Comparison of ENCODE assay signal across 23 cellular contexts in the genomic region with DNA sequence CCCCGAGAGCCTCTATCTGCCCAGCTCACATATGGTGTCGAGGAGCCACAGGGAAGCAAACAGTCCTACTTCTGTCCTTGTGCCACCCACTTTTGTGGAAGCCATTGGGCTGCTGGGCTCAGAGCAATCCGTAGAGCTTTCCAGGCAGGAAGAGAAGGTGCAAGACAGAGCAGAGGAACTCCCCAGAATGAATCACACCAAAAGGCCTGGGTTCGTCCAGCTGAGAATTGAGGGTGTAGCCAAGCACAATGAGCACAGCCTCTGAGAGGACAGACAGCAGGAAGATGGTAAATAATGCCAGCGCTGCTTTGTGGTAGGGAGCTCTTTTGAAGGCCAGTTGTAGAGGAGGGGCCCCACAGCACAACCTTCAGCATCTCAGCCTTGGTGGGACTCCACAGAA.
"Had no signal": no experiment of that assay in that cellular context is flagged by ENCODE, and none has a peak within 500 bp of the region (broad histone marks: within the 10 kb centered on the region; RNA-seq: fewer than 3 reads in every experiment).

No MANE protein-coding gene starts in this region.

- ATAC-seq: left colon; left ventricle myocardium superior; naive thymus-derived CD4-positive, alpha-beta T cell; sciatic nerve; stimulated activated naive B cell treated with anti-CD40 and anti-IgM and Interleukin-4, amounts not matched to agents 10 μg/mL and 1 μg/mL and 100 μg/mL, for 72 hours; stimulated activated naive CD8-positive, alpha-beta T cell treated with anti-CD3 and anti-CD28 coated beads, Interleukin-15, amount 100 ng/mL, for 72 hours; upper lobe of right lung had no signal

- H3K27ac ChIP-seq: epithelial cell of prostate, spleen, testis, tibial nerve, upper lobe of right lung, vagina had no signal

- H3K4me3 ChIP-seq: esophagus squamous epithelium, lung, spleen, testis, tibial nerve, upper lobe of right lung, vagina had no signal

- H3K4me1 Mint-ChIP-seq: naive thymus-derived CD4-positive, alpha-beta T cell; stimulated activated naive B cell treated with anti-CD40 and anti-IgM and Interleukin-4, amounts not matched to agents 10 μg/mL and 1 μg/mL and 100 μg/mL, for 72 hours; stimulated activated naive CD8-positive, alpha-beta T cell treated with anti-CD3 and anti-CD28 coated beads, Interleukin-15, amount 100 ng/mL, for 72 hours had no signal

- H3K27me3 ChIP-seq: testis, vagina had no signal

- H3K4me1 ChIP-seq: spleen, testis, tibial nerve, upper lobe of right lung, vagina had no signal

- H3K27ac Mint-ChIP-seq: naive thymus-derived CD4-positive, alpha-beta T cell; nephron progenitor cell; stimulated activated naive B cell treated with anti-CD40 and anti-IgM and Interleukin-4, amounts not matched to agents 10 μg/mL and 1 μg/mL and 100 μg/mL, for 72 hours; stimulated activated naive CD8-positive, alpha-beta T cell treated with anti-CD3 and anti-CD28 coated beads, Interleukin-15, amount 100 ng/mL, for 72 hours had no signal

- DNase-seq: effector memory CD4-positive, alpha-beta T cell; esophagus squamous epithelium; foreskin fibroblast; left colon; left ventricle myocardium superior; mesendoderm; naive thymus-derived CD4-positive, alpha-beta T cell; nephron progenitor cell; posterior cingulate gyrus; spleen; stimulated activated CD4-positive, alpha-beta T cell treated with anti-CD3 and anti-CD28 coated beads, Interleukin-15, amount 100 ng/mL, for 24 hours; stimulated activated CD4-positive, alpha-beta T cell treated with anti-CD3 and anti-CD28 coated beads, Interleukin-1b, Interleukin-23, amount 100 ng/mL, for 48 hours; stimulated activated CD4-positive, alpha-beta T cell treated with anti-CD3 and anti-CD28 coated beads, Interleukin-4, amount 100 ng/mL, for 4 hours; stimulated activated naive B cell treated with anti-CD40 and anti-IgM and Interleukin-4, amounts not matched to agents 10 μg/mL and 1 μg/mL and 100 μg/mL, for 72 hours; stimulated activated naive CD8-positive, alpha-beta T cell treated with anti-CD3 and anti-CD28 coated beads, Interleukin-15, amount 100 ng/mL, for 72 hours; testis; upper lobe of right lung had no signal

- H3K4me3 Mint-ChIP-seq: naive thymus-derived CD4-positive, alpha-beta T cell; nephron progenitor cell; stimulated activated naive B cell treated with anti-CD40 and anti-IgM and Interleukin-4, amounts not matched to agents 10 μg/mL and 1 μg/mL and 100 μg/mL, for 72 hours; stimulated activated naive CD8-positive, alpha-beta T cell treated with anti-CD3 and anti-CD28 coated beads, Interleukin-15, amount 100 ng/mL, for 72 hours had no signal

- H3K36me3 Mint-ChIP-seq: naive thymus-derived CD4-positive, alpha-beta T cell; stimulated activated naive B cell treated with anti-CD40 and anti-IgM and Interleukin-4, amounts not matched to agents 10 μg/mL and 1 μg/mL and 100 μg/mL, for 72 hours had no signal

- H3K9me3 Mint-ChIP-seq: naive thymus-derived CD4-positive, alpha-beta T cell; nephron progenitor cell; stimulated activated naive B cell treated with anti-CD40 and anti-IgM and Interleukin-4, amounts not matched to agents 10 μg/mL and 1 μg/mL and 100 μg/mL, for 72 hours; stimulated activated naive CD8-positive, alpha-beta T cell treated with anti-CD3 and anti-CD28 coated beads, Interleukin-15, amount 100 ng/mL, for 72 hours had no signal

- FAIRE-seq: endometrium had no signal

- H3K9me3 ChIP-seq: esophagus squamous epithelium, spleen, testis, tibial nerve, upper lobe of right lung, vagina had no signal

- H3K36me3 ChIP-seq: esophagus squamous epithelium, spleen, tibial nerve, upper lobe of right lung, vagina had no signal
